ENCODE assay signal across 8 cellular contexts in the genomic region with DNA sequence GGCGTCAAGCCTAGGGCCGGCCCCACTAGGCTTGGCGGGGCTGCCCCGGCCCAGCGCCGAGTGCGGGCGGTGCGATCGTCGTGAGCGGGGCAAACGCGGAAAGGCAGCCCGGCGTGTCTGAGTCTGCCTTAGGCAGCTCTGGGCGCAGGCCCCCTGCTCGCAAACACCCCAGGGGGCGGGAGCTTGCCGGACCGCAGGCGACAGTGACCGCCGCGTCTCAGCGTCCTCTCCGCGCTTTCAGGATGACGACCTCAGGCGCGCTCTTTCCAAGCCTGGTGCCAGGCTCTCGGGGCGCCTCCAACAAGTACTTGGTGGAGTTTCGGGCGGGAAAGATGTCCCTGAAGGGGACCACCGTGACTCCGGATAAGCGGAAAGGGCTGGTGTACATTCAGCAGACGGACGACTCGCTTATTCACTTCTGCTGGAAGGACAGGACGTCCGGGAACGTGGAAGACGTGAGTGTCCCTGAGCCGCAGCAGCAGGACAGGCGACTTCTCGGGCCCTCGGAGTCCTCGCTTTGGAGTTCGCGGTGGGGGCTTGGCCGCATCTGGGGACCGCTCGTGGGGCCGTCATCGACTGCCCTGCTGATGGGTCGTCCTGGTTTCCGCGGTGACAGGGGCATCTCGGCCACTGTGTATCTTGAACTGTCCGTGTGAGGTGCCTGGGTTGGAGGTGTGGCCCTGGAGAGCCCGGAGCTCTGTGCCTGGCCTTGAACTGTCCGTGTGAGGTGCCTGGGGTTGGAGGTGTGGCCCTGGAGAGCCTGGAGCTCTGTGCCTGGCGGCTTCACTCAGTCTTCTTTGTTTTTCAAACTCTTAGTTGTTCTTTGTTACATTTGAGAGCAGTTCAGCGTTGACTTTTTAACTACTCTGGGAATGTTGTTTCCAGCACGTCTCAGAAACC. TPM values are rescaled to one million over a fixed set of nuclear protein-coding genes. Genes with fewer than 3 reads are reported as not detected.
DNase-seq lines count a peak whose midpoint lies in the region; ATAC-seq, FAIRE-seq and TF ChIP-seq lines count a peak whose summit lies in the region.

No MANE protein-coding gene starts in this region.

- H3K27ac Mint-ChIP-seq in CD4-positive, alpha-beta T cell = peak overlapping the region; percentile 76
- peak overlapping the region; percentile 95 for H3K27ac Mint-ChIP-seq in mesothelial cell of epicardium

- CTCF ChIA-PET in CD4-positive, alpha-beta T cell (lab: Charles Lee) = interaction anchor here (2.6 kb wide), 1 partner anchor 79 kb away, joined by 12 read pairs; no protein-coding TSS in a partner anchor

- peaks cover 49% of the 10 kb centered on the region for H3K36me3 Mint-ChIP-seq in CD4-positive, alpha-beta T cell (ENCODE audit: low read depth)
- peaks cover 3% of the 10 kb centered on the region for H3K36me3 Mint-ChIP-seq in mesothelial cell of epicardium

- no peaks in the 10 kb centered on the region for H3K27me3 ChIP-seq in CD4-positive, alpha-beta T cell (ENCODE audit: control insufficient read depth, insufficient read depth, low read length)
- no peaks in the 10 kb centered on the region for H3K27me3 ChIP-seq in dorsolateral prefrontal cortex

- H3K27me3 Mint-ChIP-seq in CD4-positive, alpha-beta T cell = no peaks in the 10 kb centered on the region
- H3K27me3 Mint-ChIP-seq in mesothelial cell of epicardium (ENCODE audit: low read depth) = no peaks in the 10 kb centered on the region

- H3K9me3 ChIP-seq in CD4-positive, alpha-beta T cell (ENCODE audit: control insufficient read depth, low read length) = no peaks in the 10 kb centered on the region

- no peak for TF ChIP-seq CTCF in CD4-positive, alpha-beta T cell (IDR thresholded peaks at IDR 0.05)
- TF ChIP-seq CTCF in dorsolateral prefrontal cortex (IDR thresholded peaks at IDR 0.05 in 54 of 56, conservative IDR thresholded peaks at IDR 0.05 in 2 of 56; ENCODE audit: low read depth in 1 of 56, partially characterized antibody in 56 of 56) (no peak), mesothelial cell of epicardium (IDR thresholded peaks at IDR 0.05; ENCODE audit: unreplicated experiment) (no peak)

- DNase-seq in CD4-positive, alpha-beta T cell = peak in 1 of 10 experiments; percentile 10
- DNase-seq in RCC 7860 (ENCODE audit: low spot score) = peak; percentile 14
- no peak for DNase-seq in dorsolateral prefrontal cortex
- peak in 1 of 2 experiments; percentile 54 for DNase-seq in mesothelial cell of epicardium (ENCODE audit: low spot score in 2 of 2, unreplicated experiment in 2 of 2)
- no peak for DNase-seq in KG1 (lab: John Stamatoyannopoulos, UW)
- no peak for DNase-seq in urothelium cell line (ENCODE audit: low spot score)

- no peak for ATAC-seq in CD4-positive, alpha-beta T cell (ENCODE audit: poor library complexity)
- ATAC-seq in GM21737 (IDR thresholded peaks at IDR 0.05; ENCODE audit: unreplicated experiment) (peak; percentile 3), HG03378 (IDR thresholded peaks at IDR 0.05; ENCODE audit: unreplicated experiment) (no peak)

- no peaks in the 10 kb centered on the region for H3K9me3 Mint-ChIP-seq in CD4-positive, alpha-beta T cell
- H3K9me3 Mint-ChIP-seq in mesothelial cell of epicardium = no peaks in the 10 kb centered on the region

- intact Hi-C loops in CD4-positive, alpha-beta T cell (cut with DNase I, micrococcal nuclease) = loop anchor here (1.0 to 5.0 kb wide), 8 partner anchors 64 to 504 kb away; a partner anchor contains a TSS
- intact Hi-C loops in dorsolateral prefrontal cortex (cut with DNase I) = loop anchor here (2.0 to 5.0 kb wide), 5 partner anchors 66 to 161 kb away; a partner anchor contains a TSS

- H3K4me3 Mint-ChIP-seq in CD4-positive, alpha-beta T cell = peak overlapping the region; percentile 93
- peak overlapping the region; percentile 87 for H3K4me3 Mint-ChIP-seq in mesothelial cell of epicardium

- H3K4me1 Mint-ChIP-seq in CD4-positive, alpha-beta T cell (ENCODE audit: low read depth) = peaks cover 26% of the 10 kb centered on the region
- peaks cover 15% of the 10 kb centered on the region for H3K4me1 Mint-ChIP-seq in mesothelial cell of epicardium

- peak overlapping the region; percentile 70 to 97 (median 89) for H3K4me3 ChIP-seq in dorsolateral prefrontal cortex

- H3K27ac ChIP-seq in CD4-positive, alpha-beta T cell (ENCODE audit: low read depth, low read length) = peak overlapping the region; percentile 29
- H3K27ac ChIP-seq in dorsolateral prefrontal cortex = peak overlapping the region in 49 of 59 donors; percentile 29 to 98 (median 94)

- FAIRE-seq in RCC 7860 (lab: Jason Lieb, UNC) = no peak
- no peak for FAIRE-seq in urothelium cell line (lab: Jason Lieb, UNC)

- POLR2A ChIA-PET in CD4-positive, alpha-beta T cell (lab: Charles Lee) = interaction anchor here (0.8 to 1.6 kb wide), 3 partner anchors 65 to 104 kb away, joined by 3 to 8 read pairs (median 4); a partner anchor contains a TSS

RNA-seq across cellular contexts. Expression of a gene that starts 0.8 kb away (rescaled TPM):
- 10 to 100 TPM; 40.8 to 44.3 TPM for total RNA-seq in CD4-positive, alpha-beta T cell
- total RNA-seq in dorsolateral prefrontal cortex = 10 to 100 TPM; 41.7 to 76.3 (median 60.3) TPM
- 58.8 to 60.8 TPM (median 59.0 TPM) in 3 replicates for total RNA-seq in mesothelial cell of epicardium
